In genomic region chr17:79667746-79668145, GRCh38 we compare ENCODE assay signal across 26 cellular contexts. TPM values are rescaled to one million over a fixed set of nuclear protein-coding genes. Genes with fewer than 3 reads are reported as not detected.
"Had no signal": no experiment of that assay in that cellular context is flagged by ENCODE, and none has a peak within 500 bp of the region (broad histone marks: within the 10 kb centered on the region; RNA-seq: fewer than 3 reads in every experiment).

No MANE protein-coding gene starts in this region.

- H3K36me3 Mint-ChIP-seq: mesothelial cell of epicardium; natural killer cell treated with Interleukin-12 subunit alpha and Interleukin-12 subunit beta and Interleukin-15 and Interleukin-18, amount 100 ng/mL, for 72 hours had no signal

- H3K4me1 ChIP-seq: ascending aorta, foreskin keratinocyte, vagina had no signal

- H3K27ac Mint-ChIP-seq: activated CD4-positive, alpha-beta T cell treated with anti-CD3 and anti-CD28 coated beads, Interleukin-2, amount 10 ng/mL, durations not matched to agents 7 days and 5 days; activated CD8-positive, alpha-beta T cell treated with anti-CD3 and anti-CD28 coated beads, Interleukin-2, amount 10 ng/mL, durations not matched to agents 7 days and 5 days; activated naive CD4-positive, alpha-beta T cell treated with anti-CD3 and anti-CD28 coated beads, Interleukin-2, amount 50 U/mL, for 24 hours; mesothelial cell of epicardium; natural killer cell treated with Interleukin-12 subunit alpha and Interleukin-12 subunit beta and Interleukin-15 and Interleukin-18, amount 100 ng/mL, for 72 hours; T-helper 2 cell treated with Interferon-gamma antibody and Interleukin-4, amounts not matched to agents 5 μg/mL and 100 μg/mL, for 36 hours had no signal

- H3K36me3 ChIP-seq: ascending aorta, tibial nerve, vagina had no signal

- H3K4me3 Mint-ChIP-seq: activated CD4-positive, alpha-beta T cell treated with anti-CD3 and anti-CD28 coated beads, Interleukin-2, amount 10 ng/mL, durations not matched to agents 7 days and 5 days; activated CD8-positive, alpha-beta T cell treated with anti-CD3 and anti-CD28 coated beads, Interleukin-2, amount 10 ng/mL, durations not matched to agents 7 days and 5 days; activated naive CD4-positive, alpha-beta T cell treated with anti-CD3 and anti-CD28 coated beads, Interleukin-2, amount 50 U/mL, for 24 hours; mesothelial cell of epicardium; natural killer cell treated with Interleukin-12 subunit alpha and Interleukin-12 subunit beta and Interleukin-15 and Interleukin-18, amount 100 ng/mL, for 72 hours; T-helper 2 cell treated with Interferon-gamma antibody and Interleukin-4, amounts not matched to agents 5 μg/mL and 100 μg/mL, for 36 hours had no signal

- ATAC-seq: activated CD4-positive, CD25-positive, alpha-beta regulatory T cell treated with anti-CD3 and anti-CD28 coated beads, Interleukin-2, amount 50 U/mL, for 24 hours; activated CD8-positive, alpha-beta T cell treated with anti-CD3 and anti-CD28 coated beads, Interleukin-2, amount 10 ng/mL, durations not matched to agents 7 days and 5 days; foreskin keratinocyte; left lobe of liver; natural killer cell treated with Interleukin-12 subunit alpha and Interleukin-12 subunit beta and Interleukin-15 and Interleukin-18, amount 100 ng/mL, for 72 hours had no signal

- H3K27ac ChIP-seq: ascending aorta, foreskin keratinocyte, tibial nerve, vagina had no signal

- H3K27me3 ChIP-seq: ascending aorta, vagina had no signal

- DNase-seq: activated CD4-positive, alpha-beta T cell treated with anti-CD3 and anti-CD28 coated beads, Interleukin-2, amount 10 ng/mL, durations not matched to agents 7 days and 5 days; activated CD8-positive, alpha-beta memory T cell treated with anti-CD3 and anti-CD28 coated beads, Interleukin-2, amount 50 U/mL, for 4 hours; activated CD8-positive, alpha-beta T cell treated with anti-CD3 and anti-CD28 coated beads, Interleukin-2, amount 10 ng/mL, durations not matched to agents 7 days and 5 days; activated gamma-delta T cell; activated T-cell treated with anti-CD3 and anti-CD28 coated beads, Interleukin-2, amount 50 U/mL, for 48 hours; caudate nucleus; foreskin keratinocyte; hypothalamus; nucleus accumbens; retina; stimulated activated CD4-positive, alpha-beta T cell treated with anti-CD3 and anti-CD28 coated beads, Interleukin-2, amount 100 ng/mL, for 24 hours; stimulated activated naive CD4-positive, alpha-beta T cell treated with Interleukin-2 at 50 U/mL for 16 hours had no signal

- H3K9me3 Mint-ChIP-seq: activated naive CD4-positive, alpha-beta T cell treated with anti-CD3 and anti-CD28 coated beads, Interleukin-2, amount 50 U/mL, for 24 hours; natural killer cell treated with Interleukin-12 subunit alpha and Interleukin-12 subunit beta and Interleukin-15 and Interleukin-18, amount 100 ng/mL, for 72 hours had no signal

- H3K4me1 Mint-ChIP-seq: activated CD4-positive, alpha-beta T cell treated with anti-CD3 and anti-CD28 coated beads, Interleukin-2, amount 10 ng/mL, durations not matched to agents 7 days and 5 days had no signal

- H3K9me3 ChIP-seq: ascending aorta, vagina had no signal

- H3K4me3 ChIP-seq: ascending aorta, tibial nerve, vagina had no signal

RNA-seq across cellular contexts. Expression of gene RBFOX3, which starts 56.9 kb away (rescaled TPM):
- total RNA-seq: activated CD4-positive, alpha-beta T cell treated with anti-CD3 and anti-CD28 coated beads, Interleukin-2, amount 10 ng/mL, durations not matched to agents 7 days and 5 days; activated CD8-positive, alpha-beta T cell treated with anti-CD3 and anti-CD28 coated beads, Interleukin-2, amount 10 ng/mL, durations not matched to agents 7 days and 5 days; ascending aorta; epithelial cell of proximal tubule; fibroblast of lung; foreskin keratinocyte; left lobe of liver; lung microvascular endothelial cell; natural killer cell treated with Interleukin-12 subunit alpha and Interleukin-12 subunit beta and Interleukin-15 and Interleukin-18, amount 100 ng/mL, for 72 hours; subcutaneous adipose tissue; tibial nerve had no signal
- polyA plus RNA-seq: fibroblast of lung, foreskin keratinocyte, keratinocyte had no signal
